In genomic region chrX:16357902-16358301, GRCh38 we compare ENCODE assay signal across 32 cellular contexts.
"Had no signal": no experiment of that assay in that cellular context is flagged by ENCODE, and none has a peak within 500 bp of the region (broad histone marks: within the 10 kb centered on the region; RNA-seq: fewer than 3 reads in every experiment).

No MANE protein-coding gene starts in this region.

- H3K4me3 ChIP-seq: adrenal gland, body of pancreas, breast epithelium had no signal

- H3K4me1 ChIP-seq: adrenal gland, body of pancreas, breast epithelium had no signal

- ATAC-seq: activated CD8-positive, alpha-beta T cell treated with anti-CD3 and anti-CD28 coated beads for 36 hours; activated naive CD4-positive, alpha-beta T cell treated with anti-CD3 and anti-CD28 coated beads, Interleukin-2, amount 50 U/mL, for 72 hours; activated T-cell treated with anti-CD3 and anti-CD28 coated beads, Interleukin-2, amount 50 U/mL, for 4 hours; activated T-cell treated with anti-CD3 and anti-CD28 coated beads, Interleukin-2, amount 50 U/mL, for 72 hours; activated T-helper 17 cell treated with anti-CD3 and anti-CD28 coated beads, Interleukin-2, amount 50 U/mL, for 72 hours; body of pancreas had no signal

- H3K27ac ChIP-seq: adrenal gland, body of pancreas, brain microvascular endothelial cell, breast epithelium, VCaP had no signal

- H3K9me3 ChIP-seq: adrenal gland, body of pancreas had no signal

- FAIRE-seq: TTC549 had no signal

- DNase-seq: activated B cell treated with CpG ODN at 0.5 μM for 24 hours; activated CD4-positive, alpha-beta memory T cell treated with anti-CD3 and anti-CD28 coated beads for 36 hours; activated CD4-positive, alpha-beta T cell treated with anti-CD3 and anti-CD28 coated beads for 4 hours; activated CD4-positive, alpha-beta T cell treated with anti-CD3 and anti-CD28 coated beads, Interleukin-2, amount 10 ng/mL, durations not matched to agents 24 days and 14 days; activated CD4-positive, alpha-beta T cell treated with anti-CD3 and anti-CD28 coated beads, Interleukin-2, amount 50 U/mL, for 1 hour; activated CD4-positive, alpha-beta T cell treated with anti-CD3 and anti-CD28 coated beads, Interleukin-2, amount 50 U/mL, for 4 hours; activated CD4-positive, CD25-positive, alpha-beta regulatory T cell treated with anti-CD3 and anti-CD28 coated beads, Interleukin-2, amount 50 U/mL, for 72 hours; activated CD8-positive, alpha-beta memory T cell treated with anti-CD3 and anti-CD28 coated beads, Interleukin-2, amount 50 U/mL, for 4 hours; activated CD8-positive, alpha-beta T cell treated with anti-CD3 and anti-CD28 coated beads for 36 hours; activated effector memory CD4-positive, alpha-beta T cell treated with anti-CD3 and anti-CD28 coated beads, Interleukin-2, amount 50 U/mL, for 16 hours; activated gamma-delta T cell treated with Interleukin-2 at 50 U/mL for 16 hours; activated naive CD4-positive, alpha-beta T cell; activated naive CD4-positive, alpha-beta T cell treated with anti-CD3 and anti-CD28 coated beads for 36 hours; activated naive CD4-positive, alpha-beta T cell treated with anti-CD3 and anti-CD28 coated beads, Interleukin-2, amount 50 U/mL, for 16 hours; activated naive CD8-positive, alpha-beta T cell treated with anti-CD3 and anti-CD28 coated beads for 36 hours; activated T-cell treated with anti-CD3 and anti-CD28 coated beads for 4 hours; activated T-cell treated with anti-CD3 and anti-CD28 coated beads, Interleukin-2, amount 50 U/mL, for 1 hour; activated T-cell treated with anti-CD3 and anti-CD28 coated beads, Interleukin-2, amount 50 U/mL, for 4 hours; activated T-cell treated with anti-CD3 and anti-CD28 coated beads, Interleukin-2, amount 50 U/mL, for 72 hours; adrenal gland; amniotic stem cell; aorta; body of pancreas; brain microvascular endothelial cell; central memory CD4-positive, alpha-beta T cell; T-helper 2 cell; T-helper 9 cell had no signal

- H3K27me3 ChIP-seq: adrenal gland, body of pancreas, brain microvascular endothelial cell had no signal

- H3K36me3 ChIP-seq: adrenal gland, brain microvascular endothelial cell, breast epithelium had no signal
